Comparison of ENCODE assay signal across 8 cellular contexts in genomic region chr12:121590476-121591143, GRCh38. TPM values are rescaled to one million over a fixed set of nuclear protein-coding genes. Genes with fewer than 3 reads are reported as not detected.
A peak's percentile ranks its signal among the peaks of the same experiment; 100 is the strongest.
DNase-seq lines count a peak whose midpoint lies in the region; ATAC-seq and TF ChIP-seq lines count a peak whose summit lies in the region.

No MANE protein-coding gene starts in this region.

- H3K4me2 ChIP-seq in DOHH2 (ENCODE audit: low read length) (peak overlapping the region; percentile 100), SU-DHL-6 (ENCODE audit: low read depth, low read length, poor library complexity, severe bottlenecking) (peak overlapping the region; percentile 74)

- H3K4me1 ChIP-seq in DOHH2 (ENCODE audit: control insufficient read depth, low read length) (peaks cover 43% of the 10 kb centered on the region), ascending aorta (peaks cover 0 to 6% of the 10 kb centered on the region in 2 donors)

- peak; percentile 20 for ATAC-seq in HG02571 (IDR thresholded peaks at IDR 0.05; ENCODE audit: unreplicated experiment)

- H3K4me3 ChIP-seq in DOHH2 (ENCODE audit: low read length) (peak overlapping the region; percentile 82), SU-DHL-6 (ENCODE audit: insufficient read depth, low read length, poor library complexity, severe bottlenecking) (peak overlapping the region; percentile 37), ascending aorta (peak overlapping the region in 1 of 2 donors; percentile 58)

- H2AFZ ChIP-seq in SU-DHL-6 (ENCODE audit: low read depth, low read length, severe bottlenecking) = peak overlapping the region; percentile 72

- H3F3A ChIP-seq in DOHH2 (ENCODE audit: control insufficient read depth, insufficient read depth) (peaks cover 16% of the 10 kb centered on the region), SU-DHL-6 (ENCODE audit: insufficient read depth) (peaks cover 18% of the 10 kb centered on the region)

- H4K20me1 ChIP-seq in DOHH2 (ENCODE audit: control insufficient read depth, insufficient read depth, low read depth, low read length) = no peaks in the 10 kb centered on the region
- H4K20me1 ChIP-seq in SU-DHL-6 (ENCODE audit: low read depth, low read length) = no peaks in the 10 kb centered on the region

- intact Hi-C loops in ascending aorta (cut with DNase I) = no loop called here

- no peak for TF ChIP-seq CTCF in DOHH2 (IDR thresholded peaks at IDR 0.05; ENCODE audit: low read depth, low read length, poor library complexity, severe bottlenecking)
- TF ChIP-seq CTCF in SU-DHL-6 (IDR thresholded peaks at IDR 0.05; ENCODE audit: insufficient read depth, low read length, poor library complexity, severe bottlenecking) = no peak
- no peak for TF ChIP-seq CTCF in ascending aorta (IDR thresholded peaks at IDR 0.05)

- H3K27me3 ChIP-seq in DOHH2 (ENCODE audit: control insufficient read depth, low read length) (no peaks in the 10 kb centered on the region), SU-DHL-6 (ENCODE audit: low read length) (no peaks in the 10 kb centered on the region), ascending aorta (no peaks in the 10 kb centered on the region), layer of hippocampus (ENCODE audit: control insufficient read depth, insufficient read depth, low read length) (no peaks in the 10 kb centered on the region)

- no peaks in the 10 kb centered on the region for H3K9me2 ChIP-seq in DOHH2 (replicated peaks; ENCODE audit: control insufficient read depth, low read length)
- H3K9me2 ChIP-seq in SU-DHL-6 (replicated peaks; ENCODE audit: insufficient read depth, low read length) = no peaks in the 10 kb centered on the region

- H3K36me3 ChIP-seq in DOHH2 (ENCODE audit: control insufficient read depth, low read length) (no peaks in the 10 kb centered on the region), SU-DHL-6 (ENCODE audit: low read length) (no peaks in the 10 kb centered on the region), ascending aorta (no peaks in the 10 kb centered on the region)

- DNase-seq in ascending aorta (ENCODE audit: low spot score in 2 of 2) (no peak), NCI-H2171 (lab: John Stamatoyannopoulos, UW) (no peak), glomerular visceral epithelial cell (ENCODE audit: extremely low spot score) (no peak)
- DNase-seq in stimulated activated CD8-positive, alpha-beta memory T cell treated with anti-CD3 and anti-CD28 coated beads, Interleukin-4, amount 100 ng/mL, for 4 hours (ENCODE audit: low read depth in 2 of 2, low spot score in 1 of 2) = peak; percentile 31 to 54

- peak overlapping the region; percentile 53 for H3K9ac ChIP-seq in SU-DHL-6 (ENCODE audit: low read length)

- no peaks in the 10 kb centered on the region for H3K9me3 ChIP-seq in DOHH2 (ENCODE audit: control insufficient read depth, insufficient read depth, low read length)
- no peaks in the 10 kb centered on the region for H3K9me3 ChIP-seq in SU-DHL-6 (ENCODE audit: insufficient read depth, low read length)
- no peaks in the 10 kb centered on the region for H3K9me3 ChIP-seq in ascending aorta

- peak overlapping the region; percentile 98 for H3K27ac ChIP-seq in DOHH2 (ENCODE audit: low read depth, low read length)
- H3K27ac ChIP-seq in SU-DHL-6 (ENCODE audit: low read depth, low read length) = peak overlapping the region; percentile 90
- H3K27ac ChIP-seq in ascending aorta = peak overlapping the region; percentile 50 to 58
- H3K27ac ChIP-seq in layer of hippocampus (ENCODE audit: low read depth, low read length) = peak overlapping the region; percentile 46

- H3K79me2 ChIP-seq in DOHH2 (ENCODE audit: control insufficient read depth, low read length) = no peaks in the 10 kb centered on the region
- no peaks in the 10 kb centered on the region for H3K79me2 ChIP-seq in SU-DHL-6 (ENCODE audit: insufficient read depth, low read length)

RNA-seq across cellular contexts. Expression of gene KDM2B, which starts 9.8 kb away (rescaled TPM):
- 17.3 TPM for total RNA-seq in ascending aorta

RNA-seq across cellular contexts. Expression of gene ORAI1, which starts 35.7 kb away (rescaled TPM):
- 24.6 TPM for total RNA-seq in ascending aorta

Comparison
In these comparisons a context has a peak if more than half of its experiments do, and no peak if none do; other contexts are left out.
1. H3K27ac ChIP-seq: peak in every context shown above with its lines; median percentile 98 in DOHH2; 90 in SU-DHL-6; 54 in ascending aorta; 46 in layer of hippocampus.
2. DNase-seq: peak in stimulated activated CD8-positive, alpha-beta memory T cell treated with anti-CD3 and anti-CD28 coated beads, Interleukin-4, amount 100 ng/mL, for 4 hours (2 of 2); none in ascending aorta (0 of 2), NCI-H2171 (single experiment) and glomerular visceral epithelial cell (single experiment).